In the genomic region with DNA sequence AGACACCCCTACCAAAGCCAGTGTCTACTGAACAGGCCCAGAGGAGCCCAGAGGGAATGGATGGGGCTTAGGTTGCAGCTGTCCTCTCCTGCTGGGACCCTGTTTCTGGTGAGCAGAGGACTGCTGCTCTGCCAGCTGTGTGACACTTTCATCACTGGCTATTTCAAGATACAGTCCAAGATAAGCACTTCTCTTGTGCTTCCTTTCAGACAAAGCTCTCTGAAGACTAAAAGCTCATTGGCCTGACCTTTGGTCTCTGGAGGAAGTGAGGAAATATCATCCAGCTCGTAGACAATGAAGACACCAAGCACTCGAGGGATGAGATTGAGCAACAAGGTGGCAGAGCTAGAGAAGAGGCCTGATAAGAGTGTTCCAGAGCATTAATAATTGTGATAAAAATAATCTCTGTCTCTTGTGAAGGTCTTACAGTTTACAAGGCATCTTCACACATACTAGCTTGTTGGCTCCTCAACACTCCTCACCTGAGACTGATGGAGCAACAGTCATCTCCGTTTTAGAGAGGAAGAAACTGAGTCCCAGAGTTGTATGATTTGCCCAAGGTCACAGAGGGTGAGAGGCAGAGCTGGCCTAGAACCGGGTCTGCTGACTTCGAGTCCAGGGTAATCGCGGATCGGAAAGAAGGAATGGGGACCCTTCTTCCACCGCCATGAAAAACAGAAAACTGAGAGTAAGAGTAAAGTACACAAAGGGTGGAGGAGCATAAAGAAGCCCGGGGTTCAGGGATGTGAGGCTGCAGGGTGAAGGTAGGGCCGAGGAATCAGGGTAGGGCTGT, we compare ENCODE assay signal across 8 cellular contexts. TPM values are rescaled to one million over a fixed set of nuclear protein-coding genes. Genes with fewer than 3 reads are reported as not detected.
DNase-seq lines count a peak whose midpoint lies in the region; ATAC-seq and TF ChIP-seq lines count a peak whose summit lies in the region.

No MANE protein-coding gene starts in this region.

- H3K27ac ChIP-seq in OCI-LY7 (ENCODE audit: low read depth, low read length, poor library complexity, severe bottlenecking) (peak overlapping the region; percentile 63), liver (ENCODE audit: low read depth in 1 of 2, low read length in 2 of 2) (peak overlapping the region; percentile 61 to 83), substantia nigra (ENCODE audit: low read depth, low read length, poor library complexity, severe bottlenecking) (peak overlapping the region; percentile 83)

- POLR2A ChIA-PET in OCI-LY7 (lab: Charles Lee) = interaction anchor here (0.6 to 2.9 kb wide), 17 partner anchors 9 to 441 kb away, joined by 3 to 18 read pairs (median 4); a partner anchor contains a TSS

- H3K9ac ChIP-seq in liver (ENCODE audit: low read depth in 1 of 2, low read length in 2 of 2) = peak overlapping the region; percentile 70 to 94

- CTCF ChIA-PET in OCI-LY7 (lab: Charles Lee; ENCODE audit: unreplicated experiment) = interaction anchor here (0.6 to 2.6 kb wide), 9 partner anchors 82 to 1637 kb away, joined by 3 to 20 read pairs (median 4); no protein-coding TSS in a partner anchor

- no peak for ATAC-seq in stimulated activated naive CD8-positive, alpha-beta T cell treated with anti-CD3 and anti-CD28 coated beads, Interleukin-15, Interleukin-2, amounts not matched to agents 100 U/mL and 50 U/mL, for 24 hours
- ATAC-seq in HG03175 (IDR thresholded peaks at IDR 0.05; ENCODE audit: unreplicated experiment) (no peak), GM21423 (IDR thresholded peaks at IDR 0.05; ENCODE audit: unreplicated experiment) (no peak)

- peaks cover 20% of the 10 kb centered on the region for H3K4me1 ChIP-seq in OCI-LY7 (ENCODE audit: insufficient read depth, low read length, poor library complexity, severe bottlenecking)
- H3K4me1 ChIP-seq in liver (ENCODE audit: control insufficient read depth in 4 of 4, insufficient read depth in 4 of 4, low read length in 3 of 4) = peaks cover 2 to 17% (median 13%) of the 10 kb centered on the region in 4 donors

- no peaks in the 10 kb centered on the region for H3K27me3 ChIP-seq in liver (ENCODE audit: control insufficient read depth in 4 of 4, insufficient read depth in 4 of 4, low read length in 3 of 4)

- TSS peak; percentile 81 for BruUV-seq in OCI-LY7 (replicated peaks; lab: Mats Ljungman, UMichigan)

- peak overlapping the region; percentile 88 for H3K4me2 ChIP-seq in OCI-LY7 (ENCODE audit: low read length)

- peaks cover 2% of the 10 kb centered on the region for H3K36me3 Mint-ChIP-seq in stimulated activated naive CD8-positive, alpha-beta T cell treated with anti-CD3 and anti-CD28 coated beads, Interleukin-15, Interleukin-2, amounts not matched to agents 100 ng/mL and 50 ng/mL, for 24 hours (ENCODE audit: low read depth)
- no peaks in the 10 kb centered on the region for H3K36me3 Mint-ChIP-seq in chondrocyte (ENCODE audit: low read depth)

- TF ChIP-seq RAD21 in liver (IDR thresholded peaks at IDR 0.05) = no peak

- no peaks in the 10 kb centered on the region for H3K9me2 ChIP-seq in OCI-LY7 (ENCODE audit: insufficient read depth, low read length)

- no peaks in the 10 kb centered on the region for H3K9me3 Mint-ChIP-seq in stimulated activated naive CD8-positive, alpha-beta T cell treated with anti-CD3 and anti-CD28 coated beads, Interleukin-15, Interleukin-2, amounts not matched to agents 100 ng/mL and 50 ng/mL, for 24 hours
- no peaks in the 10 kb centered on the region for H3K9me3 Mint-ChIP-seq in chondrocyte (ENCODE audit: low read depth)

- H3K9me3 ChIP-seq in OCI-LY7 (ENCODE audit: low read length) (no peaks in the 10 kb centered on the region), liver (ENCODE audit: control insufficient read depth in 4 of 4, low read length in 3 of 4) (no peaks in the 10 kb centered on the region)

- no peaks in the 10 kb centered on the region for H4K20me1 ChIP-seq in OCI-LY7 (ENCODE audit: insufficient read depth, low read length)

- H3K4me3 ChIP-seq in OCI-LY7 (ENCODE audit: low read depth, low read length, poor library complexity, severe bottlenecking) = peak overlapping the region; percentile 76
- H3K4me3 ChIP-seq in liver (ENCODE audit: low read depth in 1 of 3, low read length in 3 of 3) = peak overlapping the region; percentile 73 to 84 (median 80)

- 2% methylated on average over 11 of the region's 11 CpGs for WGBS in liver

- H3K4me3 Mint-ChIP-seq in stimulated activated naive CD8-positive, alpha-beta T cell treated with anti-CD3 and anti-CD28 coated beads, Interleukin-15, Interleukin-2, amounts not matched to agents 100 ng/mL and 50 ng/mL, for 24 hours = peak overlapping the region; percentile 94
- H3K4me3 Mint-ChIP-seq in chondrocyte (ENCODE audit: unreplicated experiment) = peak overlapping the region; percentile 93

- no peak for DNase-seq in stimulated activated naive CD8-positive, alpha-beta T cell treated with anti-CD3 and anti-CD28 coated beads, Interleukin-15, Interleukin-2, amounts not matched to agents 100 U/mL and 50 U/mL, for 24 hours
- DNase-seq in OCI-LY7 (ENCODE audit: low spot score) (peak; percentile 76), chondrocyte (ENCODE audit: low spot score) (no peak), substantia nigra (lab: John Stamatoyannopoulos, UW) (peak in 4 of 49 donors; percentile 11 to 40 (median 32))

- intact Hi-C loops in OCI-LY7 (cut with micrococcal nuclease; ENCODE audit: unreplicated experiment) = no loop called here

- H3K79me2 ChIP-seq in OCI-LY7 (ENCODE audit: insufficient read depth, low read depth, low read length) = no peaks in the 10 kb centered on the region

- no peaks in the 10 kb centered on the region for H3K36me3 ChIP-seq in OCI-LY7 (ENCODE audit: insufficient read depth, low read length)
- no peaks in the 10 kb centered on the region for H3K36me3 ChIP-seq in liver (ENCODE audit: control insufficient read depth in 4 of 4, insufficient read depth in 3 of 4, low read depth in 1 of 4, low read length in 3 of 4)

- no peak for TF ChIP-seq CTCF in OCI-LY7 (conservative IDR thresholded peaks at IDR 0.05; ENCODE audit: low read length)
- no peak for TF ChIP-seq CTCF in chondrocyte (IDR thresholded peaks at IDR 0.05)
- no peak for TF ChIP-seq CTCF in liver (IDR thresholded peaks at IDR 0.05; ENCODE audit: low read depth, low read length, missing input control)

- no peaks in the 10 kb centered on the region for H3K27me3 Mint-ChIP-seq in stimulated activated naive CD8-positive, alpha-beta T cell treated with anti-CD3 and anti-CD28 coated beads, Interleukin-15, Interleukin-2, amounts not matched to agents 100 ng/mL and 50 ng/mL, for 24 hours
- H3K27me3 Mint-ChIP-seq in chondrocyte (ENCODE audit: low read depth) = no peaks in the 10 kb centered on the region

- peaks cover 34% of the 10 kb centered on the region for H3K4me1 Mint-ChIP-seq in stimulated activated naive CD8-positive, alpha-beta T cell treated with anti-CD3 and anti-CD28 coated beads, Interleukin-15, Interleukin-2, amounts not matched to agents 100 ng/mL and 50 ng/mL, for 24 hours (ENCODE audit: low read depth)
- H3K4me1 Mint-ChIP-seq in chondrocyte (ENCODE audit: low read depth) = peaks cover 20% of the 10 kb centered on the region

- peak overlapping the region; percentile 98 for H3K27ac Mint-ChIP-seq in stimulated activated naive CD8-positive, alpha-beta T cell treated with anti-CD3 and anti-CD28 coated beads, Interleukin-15, Interleukin-2, amounts not matched to agents 100 ng/mL and 50 ng/mL, for 24 hours
- peak overlapping the region; percentile 99 for H3K27ac Mint-ChIP-seq in chondrocyte (ENCODE audit: unreplicated experiment)

- peak overlapping the region; percentile 79 for H2AFZ ChIP-seq in OCI-LY7 (ENCODE audit: low read length)

TF ChIP-seq in liver, 16 proteins besides CTCF, POLR2A, EP300 and RAD21:
- TF ChIP-seq SP1 (IDR thresholded peaks at IDR 0.05) (no peak), HNF4A (conservative IDR thresholded peaks at IDR 0.05) (peak; percentile 28 to 56), NR2F2 (IDR thresholded peaks at IDR 0.05) (peak; percentile 59), RXRA (IDR thresholded peaks at IDR 0.05) (peak in 1 of 2 donors; percentile 8)
- TF ChIP-seq, protein P1, sequence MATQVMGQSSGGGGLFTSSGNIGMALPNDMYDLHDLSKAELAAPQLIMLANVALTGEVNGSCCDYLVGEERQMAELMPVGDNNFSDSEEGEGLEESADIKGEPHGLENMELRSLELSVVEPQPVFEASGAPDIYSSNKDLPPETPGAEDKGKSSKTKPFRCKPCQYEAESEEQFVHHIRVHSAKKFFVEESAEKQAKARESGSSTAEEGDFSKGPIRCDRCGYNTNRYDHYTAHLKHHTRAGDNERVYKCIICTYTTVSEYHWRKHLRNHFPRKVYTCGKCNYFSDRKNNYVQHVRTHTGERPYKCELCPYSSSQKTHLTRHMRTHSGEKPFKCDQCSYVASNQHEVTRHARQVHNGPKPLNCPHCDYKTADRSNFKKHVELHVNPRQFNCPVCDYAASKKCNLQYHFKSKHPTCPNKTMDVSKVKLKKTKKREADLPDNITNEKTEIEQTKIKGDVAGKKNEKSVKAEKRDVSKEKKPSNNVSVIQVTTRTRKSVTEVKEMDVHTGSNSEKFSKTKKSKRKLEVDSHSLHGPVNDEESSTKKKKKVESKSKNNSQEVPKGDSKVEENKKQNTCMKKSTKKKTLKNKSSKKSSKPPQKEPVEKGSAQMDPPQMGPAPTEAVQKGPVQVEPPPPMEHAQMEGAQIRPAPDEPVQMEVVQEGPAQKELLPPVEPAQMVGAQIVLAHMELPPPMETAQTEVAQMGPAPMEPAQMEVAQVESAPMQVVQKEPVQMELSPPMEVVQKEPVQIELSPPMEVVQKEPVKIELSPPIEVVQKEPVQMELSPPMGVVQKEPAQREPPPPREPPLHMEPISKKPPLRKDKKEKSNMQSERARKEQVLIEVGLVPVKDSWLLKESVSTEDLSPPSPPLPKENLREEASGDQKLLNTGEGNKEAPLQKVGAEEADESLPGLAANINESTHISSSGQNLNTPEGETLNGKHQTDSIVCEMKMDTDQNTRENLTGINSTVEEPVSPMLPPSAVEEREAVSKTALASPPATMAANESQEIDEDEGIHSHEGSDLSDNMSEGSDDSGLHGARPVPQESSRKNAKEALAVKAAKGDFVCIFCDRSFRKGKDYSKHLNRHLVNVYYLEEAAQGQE (IDR thresholded peaks at IDR 0.05) = no peak

RNA-seq across cellular contexts. Expression of a gene that starts 0.7 kb away (rescaled TPM):
- total RNA-seq in OCI-LY7 (2014; rRNA removed; shearing (Covaris generic)) = 2.9 and 4.1 TPM in 2 replicates
- 7.3 and 8.7 TPM in 2 replicates for total RNA-seq in OCI-LY7 (2022)
- total RNA-seq in chondrocyte = 10.0 to 12.5 TPM (median 10.7 TPM) in 3 replicates
- 10 to 100 TPM; 10.2 to 13.8 TPM for total RNA-seq in liver
- polyA plus RNA-seq in liver = 10 to 100 TPM in 1 of 2 donors, 1 to 10 TPM in 1; 9.0 to 11.4 TPM

RNA-seq across cellular contexts. Expression of a gene that starts 24.4 kb away (rescaled TPM):
- not detected in 2 replicates for total RNA-seq in OCI-LY7 (2014; rRNA removed; shearing (Covaris generic))
- total RNA-seq in OCI-LY7 (2022) = 0.26 and 0.67 TPM in 2 replicates
- total RNA-seq in chondrocyte = 4.3 to 7.9 TPM (median 6.4 TPM) in 3 replicates
- total RNA-seq in liver = under 1 TPM in 1 of 2 donors, not detected in 1; under 0.01 TPM
- not detected for polyA plus RNA-seq in liver

RNA-seq across cellular contexts. Expression of a gene that starts 48.8 kb away (rescaled TPM):
- not detected in 2 replicates for total RNA-seq in OCI-LY7 (2014; rRNA removed; shearing (Covaris generic))
- total RNA-seq in OCI-LY7 (2022) (not detected in 2 replicates), chondrocyte (0.12 TPM in 1 of 3 replicates, not detected in the others), liver (under 1 TPM; under 0.01 to 0.05 TPM)
- polyA plus RNA-seq in liver = under 1 TPM in 1 of 2 donors, not detected in 1; 0.12 TPM
